In the genomic region with DNA sequence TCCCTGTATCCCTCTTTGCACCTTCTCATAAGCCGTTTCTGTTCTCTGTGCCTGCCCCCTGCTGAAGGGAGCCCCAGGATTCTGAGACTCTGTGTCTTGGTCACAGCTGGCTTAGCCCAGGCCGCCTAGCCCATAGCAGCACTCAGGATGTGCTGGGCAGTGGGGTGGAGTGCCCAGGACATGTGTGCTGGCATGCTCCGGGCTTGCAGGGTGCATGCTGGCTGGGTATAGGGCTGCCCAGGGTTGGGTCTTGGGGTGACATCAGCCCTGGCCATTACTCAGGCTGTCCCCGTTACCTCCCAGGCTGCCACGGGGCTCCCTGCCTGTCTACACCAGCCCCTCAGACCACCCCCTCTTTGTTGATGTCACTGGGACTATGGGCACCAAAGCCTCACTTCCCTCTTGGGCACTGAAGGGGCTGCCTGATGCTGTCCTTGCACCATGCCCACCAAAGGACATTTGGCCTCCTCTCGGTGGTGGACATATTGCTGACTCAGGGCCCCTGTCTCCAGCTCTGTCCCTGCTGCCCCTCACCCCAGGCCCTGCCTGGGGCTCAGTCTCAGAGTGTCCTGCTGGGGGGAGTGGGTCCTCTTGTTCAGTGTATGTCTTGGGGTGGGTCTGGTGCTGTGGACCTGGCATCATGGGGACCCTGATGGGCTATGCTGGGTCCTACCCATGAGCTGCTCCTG, we compare ENCODE assay signal across 14 cellular contexts. TPM values are rescaled to one million over a fixed set of nuclear protein-coding genes. Genes with fewer than 3 reads are reported as not detected.
A peak's percentile ranks its signal among the peaks of the same experiment; 100 is the strongest.
DNase-seq lines count a peak whose midpoint lies in the region; ATAC-seq and TF ChIP-seq lines count a peak whose summit lies in the region.
"Had no signal": no experiment of that assay in that cellular context is flagged by ENCODE, and none has a peak within 500 bp of the region (broad histone marks: within the 10 kb centered on the region; RNA-seq: fewer than 3 reads in every experiment).

No MANE protein-coding gene starts in this region.

- TF ChIP-seq CTCF in GM23338 (conservative IDR thresholded peaks at IDR 0.05; ENCODE audit: low read depth in 2 of 2) (no peak), chondrocyte (IDR thresholded peaks at IDR 0.05) (no peak), neural crest cell (conservative IDR thresholded peaks at IDR 0.05) (no peak)

- H3K9me2 ChIP-seq in GM23338 (ENCODE audit: insufficient read depth): peaks cover 2% of the 10 kb centered on the region; the same call in 1 of the 2 replicates

- peaks cover 6% of the 10 kb centered on the region; the same call in 1 of the 2 replicates for H3K4me1 ChIP-seq in GM23338 (ENCODE audit: insufficient read depth)

- no peak overlapping the region for H3K4me2 ChIP-seq in GM23338

- H3F3A ChIP-seq in GM23338 (replicated peaks; ENCODE audit: low read depth): peaks cover 8% of the 10 kb centered on the region; the same call in 1 of the 2 replicates

- H2AFZ ChIP-seq in GM23338: no peak overlapping the region

- H3K27me3 Mint-ChIP-seq in T-helper 1 cell treated with Interleukin-12 subunit alpha and Interleukin-12 subunit beta and Interleukin-4 antibody, amounts not matched to agents 30 μg/mL and 1 μg/mL, for 36 hours (ENCODE audit: low read depth): peaks cover 17% of the 10 kb centered on the region
- H3K27me3 Mint-ChIP-seq in GM23338 (ENCODE audit: insufficient read depth, low read depth, poor library complexity) (peaks cover 24% of the 10 kb centered on the region), chondrocyte (ENCODE audit: low read depth) (no peaks in the 10 kb centered on the region), neural crest cell (ENCODE audit: low read depth) (peaks cover 24% of the 10 kb centered on the region)

- H3K27ac ChIP-seq in GM23338 (ENCODE audit: low read depth): no peak overlapping the region

- H4K20me1 ChIP-seq in GM23338 (replicated peaks; ENCODE audit: insufficient read depth): peaks cover 14% of the 10 kb centered on the region

- peaks cover 39% of the 10 kb centered on the region for H3K79me2 ChIP-seq in GM23338 (replicated peaks; ENCODE audit: insufficient read depth)

- peak overlapping the region; percentile 67 for H3K4me3 Mint-ChIP-seq in T-helper 1 cell treated with Interleukin-12 subunit alpha and Interleukin-12 subunit beta and Interleukin-4 antibody, amounts not matched to agents 30 μg/mL and 1 μg/mL, for 36 hours
- H3K4me3 Mint-ChIP-seq in GM23338 (peak overlapping the region; percentile 73), chondrocyte (ENCODE audit: unreplicated experiment) (peak overlapping the region; percentile 79), neural crest cell (peak overlapping the region; percentile 79)

- ATAC-seq in GM23338 (no peak), HG03521 (IDR thresholded peaks at IDR 0.05; ENCODE audit: unreplicated experiment) (no peak)
- ATAC-seq: GM12878 had no signal

- H3K27ac Mint-ChIP-seq in T-helper 1 cell treated with Interleukin-12 subunit alpha and Interleukin-12 subunit beta and Interleukin-4 antibody, amounts not matched to agents 30 μg/mL and 1 μg/mL, for 36 hours: peak overlapping the region; percentile 41
- H3K27ac Mint-ChIP-seq in GM23338 (no peak overlapping the region), chondrocyte (ENCODE audit: unreplicated experiment) (no peak overlapping the region), neural crest cell (ENCODE audit: unreplicated experiment) (no peak overlapping the region)

- no peak overlapping the region for H3K4me3 ChIP-seq in GM23338
- H3K4me3 ChIP-seq: GM12878 had no signal

- no peak for DNase-seq in T-helper 1 cell
- no peak for DNase-seq in GM23338 (ENCODE audit: low spot score)
- DNase-seq in chondrocyte (ENCODE audit: low spot score): no peak
- DNase-seq in neural crest cell (ENCODE audit: low read depth, low spot score): no peak
- no peak for DNase-seq in NCI-H1694 (lab: John Stamatoyannopoulos, UW)
- DNase-seq in NCI-H1105 (lab: John Stamatoyannopoulos, UW): no peak
- DNase-seq: DMS79, esophagus squamous epithelium, GOT3, NCI-H748 treated with DMSO at 0.1 percent for 48 hours, SHP77 treated with DMSO at 0.1 percent for 48 hours had no signal

- no peaks in the 10 kb centered on the region for H3K27me3 ChIP-seq in GM23338 (ENCODE audit: insufficient read depth)

- H3K4me1 Mint-ChIP-seq in T-helper 1 cell treated with Interleukin-12 subunit alpha and Interleukin-12 subunit beta and Interleukin-4 antibody, amounts not matched to agents 30 μg/mL and 1 μg/mL, for 36 hours (ENCODE audit: low read depth): peaks cover 4% of the 10 kb centered on the region
- H3K4me1 Mint-ChIP-seq in GM23338: peaks cover 23% of the 10 kb centered on the region
- H3K4me1 Mint-ChIP-seq in chondrocyte (ENCODE audit: low read depth): peaks cover 22% of the 10 kb centered on the region
- H3K4me1 Mint-ChIP-seq in neural crest cell: no peaks in the 10 kb centered on the region

- no peaks in the 10 kb centered on the region for H3K36me3 Mint-ChIP-seq in T-helper 1 cell treated with Interleukin-12 subunit alpha and Interleukin-12 subunit beta and Interleukin-4 antibody, amounts not matched to agents 30 μg/mL and 1 μg/mL, for 36 hours (ENCODE audit: low read depth)
- no peaks in the 10 kb centered on the region; the same call in 2 of the 3 replicates for H3K36me3 Mint-ChIP-seq in GM23338 (ENCODE audit: low read depth)
- H3K36me3 Mint-ChIP-seq in chondrocyte (ENCODE audit: low read depth): no peaks in the 10 kb centered on the region
- no peaks in the 10 kb centered on the region for H3K36me3 Mint-ChIP-seq in neural crest cell (ENCODE audit: low read depth)

- H3K9me3 Mint-ChIP-seq in T-helper 1 cell treated with Interleukin-12 subunit alpha and Interleukin-12 subunit beta and Interleukin-4 antibody, amounts not matched to agents 30 μg/mL and 1 μg/mL, for 36 hours: no peaks in the 10 kb centered on the region
- H3K9me3 Mint-ChIP-seq in GM23338: no peaks in the 10 kb centered on the region
- no peaks in the 10 kb centered on the region for H3K9me3 Mint-ChIP-seq in chondrocyte (ENCODE audit: low read depth)
- H3K9me3 Mint-ChIP-seq in neural crest cell: no peaks in the 10 kb centered on the region

- no peaks in the 10 kb centered on the region for H3K36me3 ChIP-seq in GM23338 (ENCODE audit: insufficient read depth)

TF ChIP-seq in GM23338, 12 proteins besides CTCF, POLR2A, EP300 and RAD21 (continues in another document):
- TF ChIP-seq NANOG (IDR thresholded peaks at IDR 0.05; ENCODE audit: borderline replicate concordance): no peak
- TF ChIP-seq STAT1 (IDR thresholded peaks at IDR 0.05; ENCODE audit: unreplicated experiment): no peak
- TF ChIP-seq POLR2AphosphoS5 (IDR thresholded peaks at IDR 0.05; ENCODE audit: low read depth): no peak
- TF ChIP-seq EZH2phosphoT487 (IDR thresholded peaks at IDR 0.05; ENCODE audit: unreplicated experiment): no peak
- no peak for TF ChIP-seq ZNF331 (CRISPR knock-in tag; IDR thresholded peaks at IDR 0.05; ENCODE audit: low read depth)

RNA-seq across cellular contexts. Expression of a gene that starts 2.4 kb away (rescaled TPM):
- total RNA-seq in GM23338 (2014; rRNA removed; shearing (Covaris generic)): 31.3 and 37.1 TPM in 2 replicates
- polyA plus RNA-seq in GM23338 (2016; fragmentation: Nextera tagmentation; extraction: Ambion mirVana): 4.6 and 5.3 TPM in 2 replicates
- total RNA-seq in chondrocyte: 31.7 to 39.6 TPM (median 39.2 TPM) in 3 replicates
- total RNA-seq in neural crest cell: 14.0 and 14.4 TPM in 2 replicates

RNA-seq across cellular contexts. Expression of a gene that starts 57.2 kb away (rescaled TPM):
- total RNA-seq in GM23338 (2014; rRNA removed; shearing (Covaris generic)): 0.08 TPM in 1 of 2 replicates, not detected in the other
- polyA plus RNA-seq in GM23338 (2016; fragmentation: Nextera tagmentation; extraction: Ambion mirVana): 0.21 TPM in 1 of 2 replicates, not detected in the other
- total RNA-seq in chondrocyte (0.07 to 0.10 TPM in 2 of 3 replicates, not detected in the other), neural crest cell (0.02 and 0.05 TPM in 2 replicates)
